17 cellular contexts compared by ENCODE assay signal in the genomic region with DNA sequence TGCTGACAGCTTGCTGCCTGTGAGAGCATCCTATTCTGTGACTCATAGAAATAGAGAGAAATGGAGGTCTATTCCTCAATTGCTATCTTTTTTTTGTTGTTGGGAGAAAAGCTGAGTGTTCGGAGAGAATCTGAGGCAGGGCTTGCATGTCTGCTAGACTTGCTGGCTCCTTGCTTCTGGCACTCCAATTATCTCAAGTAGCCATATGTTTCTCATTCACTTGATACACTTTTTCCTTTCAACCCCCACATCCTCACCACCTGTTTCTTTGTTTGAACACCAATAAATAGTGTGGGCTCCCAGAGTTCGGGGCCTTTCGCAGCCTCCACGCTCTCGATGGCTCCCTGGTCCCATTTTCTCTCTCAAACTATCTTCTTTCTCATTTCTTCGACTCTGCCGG.
"Had no signal": no experiment of that assay in that cellular context is flagged by ENCODE, and none has a peak within 500 bp of the region (broad histone marks: within the 10 kb centered on the region; RNA-seq: fewer than 3 reads in every experiment).

No MANE protein-coding gene starts in this region.

- DNase-seq: activated CD4-positive, alpha-beta T cell treated with anti-CD3 and anti-CD28 coated beads for 36 hours; activated CD8-positive, alpha-beta T cell treated with anti-CD3 and anti-CD28 coated beads for 36 hours; activated naive CD4-positive, alpha-beta T cell; aorta; dorsolateral prefrontal cortex; esophagus squamous epithelium; foreskin fibroblast; heart left ventricle; psoas muscle; stimulated activated CD4-positive, alpha-beta T cell treated with anti-CD3 and anti-CD28 coated beads, Interleukin-2, amount 100 ng/mL, for 24 hours; stimulated activated naive B cell treated with anti-CD40 and anti-IgM and Interleukin-4, amounts not matched to agents 10 μg/mL and 1 μg/mL and 100 μg/mL, for 72 hours; T1000; trophoblast cell had no signal

- H3K36me3 Mint-ChIP-seq: natural killer cell treated with Interleukin-12 subunit alpha and Interleukin-12 subunit beta and Interleukin-15 and Interleukin-18, amount 100 ng/mL, for 72 hours; stimulated activated naive B cell treated with anti-CD40 and anti-IgM and Interleukin-4, amounts not matched to agents 10 μg/mL and 1 μg/mL and 100 μg/mL, for 72 hours had no signal

- H3K36me3 ChIP-seq: breast epithelium, esophagus squamous epithelium, heart left ventricle had no signal

- H3K27me3 ChIP-seq: breast epithelium, dorsolateral prefrontal cortex had no signal

- H3K4me3 ChIP-seq: breast epithelium, dorsolateral prefrontal cortex, esophagus squamous epithelium, heart left ventricle, psoas muscle had no signal

- H3K27ac Mint-ChIP-seq: activated CD4-positive, alpha-beta T cell treated with anti-CD3 and anti-CD28 coated beads for 36 hours; activated CD8-positive, alpha-beta T cell treated with anti-CD3 and anti-CD28 coated beads for 36 hours; activated T-helper 1 cell treated with anti-CD3 and anti-CD28 coated beads, Interleukin-12 subunit alpha, Interleukin-12 subunit beta, Interleukin-2, Interleukin-4 antibody, amounts not matched to agents 30 ng/mL and 10 ng/mL and 1 ng/mL, durations not matched to agents 14 hours and 24 hours and 36 hours; natural killer cell treated with Interleukin-12 subunit alpha and Interleukin-12 subunit beta and Interleukin-15 and Interleukin-18, amount 100 ng/mL, for 72 hours; stimulated activated naive B cell treated with anti-CD40 and anti-IgM and Interleukin-4, amounts not matched to agents 10 μg/mL and 1 μg/mL and 100 μg/mL, for 72 hours had no signal

- H3K27ac ChIP-seq: breast epithelium, dorsolateral prefrontal cortex, esophagus squamous epithelium, heart left ventricle, psoas muscle, VCaP had no signal

- H3K9me3 ChIP-seq: breast epithelium, psoas muscle had no signal

- H3K4me3 Mint-ChIP-seq: activated CD4-positive, alpha-beta T cell treated with anti-CD3 and anti-CD28 coated beads for 36 hours; activated CD8-positive, alpha-beta T cell treated with anti-CD3 and anti-CD28 coated beads for 36 hours; activated T-helper 1 cell treated with anti-CD3 and anti-CD28 coated beads, Interleukin-12 subunit alpha, Interleukin-12 subunit beta, Interleukin-2, Interleukin-4 antibody, amounts not matched to agents 30 ng/mL and 10 ng/mL and 1 ng/mL, durations not matched to agents 14 hours and 24 hours and 36 hours; natural killer cell treated with Interleukin-12 subunit alpha and Interleukin-12 subunit beta and Interleukin-15 and Interleukin-18, amount 100 ng/mL, for 72 hours; stimulated activated naive B cell treated with anti-CD40 and anti-IgM and Interleukin-4, amounts not matched to agents 10 μg/mL and 1 μg/mL and 100 μg/mL, for 72 hours had no signal

- H3K4me1 Mint-ChIP-seq: activated CD4-positive, alpha-beta T cell treated with anti-CD3 and anti-CD28 coated beads for 36 hours; stimulated activated naive B cell treated with anti-CD40 and anti-IgM and Interleukin-4, amounts not matched to agents 10 μg/mL and 1 μg/mL and 100 μg/mL, for 72 hours had no signal

- H3K4me1 ChIP-seq: breast epithelium, esophagus squamous epithelium, heart left ventricle, psoas muscle had no signal

- H3K9me3 Mint-ChIP-seq: activated CD8-positive, alpha-beta T cell treated with anti-CD3 and anti-CD28 coated beads for 36 hours; activated T-helper 1 cell treated with anti-CD3 and anti-CD28 coated beads, Interleukin-12 subunit alpha, Interleukin-12 subunit beta, Interleukin-2, Interleukin-4 antibody, amounts not matched to agents 30 ng/mL and 10 ng/mL and 1 ng/mL, durations not matched to agents 14 hours and 24 hours and 36 hours; natural killer cell treated with Interleukin-12 subunit alpha and Interleukin-12 subunit beta and Interleukin-15 and Interleukin-18, amount 100 ng/mL, for 72 hours; stimulated activated naive B cell treated with anti-CD40 and anti-IgM and Interleukin-4, amounts not matched to agents 10 μg/mL and 1 μg/mL and 100 μg/mL, for 72 hours had no signal
